In genomic region chr1:40373323-40374283, GRCh38 we compare ENCODE assay signal across 8 cellular contexts.
A peak's percentile ranks its signal among the peaks of the same experiment; 100 is the strongest.
DNase-seq lines count a peak whose midpoint lies in the region; ATAC-seq and TF ChIP-seq lines count a peak whose summit lies in the region.

TSS of gene SMAP2 (plus strand) at chr1:40373727. CDS start at chr1:40374121, 394 bp downstream.

- H3K4me3 Mint-ChIP-seq in central memory CD8-positive, alpha-beta T cell = peak within 1 kb of the TSS; percentile 89

- TF ChIP-seq CTCF in AG09309 (IDR thresholded peaks at IDR 0.05; ENCODE audit: control insufficient read depth, insufficient read depth, low read depth, low read length, missing control alignments) = no peak

- H3K36me3 Mint-ChIP-seq in central memory CD8-positive, alpha-beta T cell (ENCODE audit: insufficient read depth) = peaks cover 34% of the 10 kb centered on the region

- H3K9me3 Mint-ChIP-seq in central memory CD8-positive, alpha-beta T cell = no peaks in the 10 kb centered on the region

- H3K27ac Mint-ChIP-seq in central memory CD8-positive, alpha-beta T cell (ENCODE audit: low read depth) = peak within 1 kb of the TSS; percentile 96

- H3K4me3 ChIP-seq in AG09309 (ENCODE audit: control insufficient read depth, low read depth, low read length) = peak within 1 kb of the TSS; percentile 98

- peak; percentile 87 for ATAC-seq in GM19035 (IDR thresholded peaks at IDR 0.05; ENCODE audit: unreplicated experiment)
- ATAC-seq in HG03342 (IDR thresholded peaks at IDR 0.05; ENCODE audit: unreplicated experiment) = peak; percentile 83
- ATAC-seq in activated CD4-positive, CD25-positive, alpha-beta regulatory T cell treated with anti-CD3 and anti-CD28 coated beads, Interleukin-2, amount 50 U/mL, for 24 hours = peak; percentile 85 to 88
- peak; percentile 84 for ATAC-seq in central memory CD8-positive, alpha-beta T cell (replicated peaks; ENCODE audit: extremely low read depth, poor library complexity, severe bottlenecking)

- peaks cover 49% of the 10 kb centered on the region for H3K4me1 Mint-ChIP-seq in central memory CD8-positive, alpha-beta T cell

- no peaks in the 10 kb centered on the region for H3K27me3 Mint-ChIP-seq in central memory CD8-positive, alpha-beta T cell

- DNase-seq in AG09309 (ENCODE audit: low read depth) (peak; percentile 66), NCI-H446 treated with DMSO at 0.1 percent for 48 hours (lab: John Stamatoyannopoulos, UW) (peak; percentile 84), iris pigment epithelial cell (ENCODE audit: low read depth) (peak; percentile 96)
- DNase-seq in central memory CD8-positive, alpha-beta T cell (ENCODE audit: low spot score in 2 of 2) = peak; percentile 88 to 92
- DNase-seq in stimulated activated CD4-positive, alpha-beta T cell treated with anti-CD3 and anti-CD28 coated beads, Interleukin-12 subunit alpha, Interleukin-12 subunit beta, amount 100 ng/mL, for 4 hours = peak; percentile 95

Comparison
In these comparisons a context has a peak if more than half of its experiments do, and no peak if none do; other contexts are left out.
1. Peak in every context shown above with its lines: DNase-seq, ATAC-seq and H3K4me3 ChIP-seq.